ENCODE assay signal across 16 cellular contexts in the genomic region with DNA sequence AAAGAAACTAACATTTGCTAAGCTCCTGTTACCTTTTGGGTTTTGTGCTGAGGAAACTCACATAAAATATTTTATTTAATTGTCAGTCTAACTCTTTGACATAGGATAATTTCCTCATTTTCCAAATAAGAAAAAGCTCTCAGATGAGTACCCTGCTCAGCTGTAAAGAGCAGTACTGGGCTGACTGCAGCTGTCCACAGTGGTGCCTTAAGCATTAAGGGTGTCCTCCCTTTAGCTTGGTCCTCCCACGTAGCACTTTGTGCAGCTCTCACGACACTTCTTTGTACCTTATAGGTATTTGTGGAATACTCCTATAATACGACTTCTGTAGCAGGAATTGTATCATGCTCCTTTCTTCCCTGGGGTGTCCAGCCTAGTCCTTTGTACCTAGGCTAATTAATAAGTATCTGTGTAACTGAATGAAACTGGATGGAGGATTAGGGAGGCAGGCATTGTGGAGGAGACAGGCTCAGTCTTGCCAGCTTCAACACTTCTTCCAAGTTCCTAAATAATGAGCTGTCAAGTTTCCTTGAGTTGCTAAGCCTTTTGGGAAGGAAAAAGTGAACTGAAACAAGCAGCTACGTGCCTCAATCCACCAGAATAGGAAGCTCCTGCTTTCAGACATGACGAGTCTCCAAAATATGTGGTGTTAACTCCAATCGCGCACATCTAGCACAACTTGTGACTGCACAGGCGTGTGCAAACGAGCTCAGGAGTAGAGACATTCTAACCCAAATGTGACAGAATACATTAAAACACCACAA.
DNase-seq lines count a peak whose midpoint lies in the region; ATAC-seq, FAIRE-seq and TF ChIP-seq lines count a peak whose summit lies in the region.
"Had no signal": no experiment of that assay in that cellular context is flagged by ENCODE, and none has a peak within 500 bp of the region (broad histone marks: within the 10 kb centered on the region; RNA-seq: fewer than 3 reads in every experiment).

No MANE protein-coding gene starts in this region.

- H3K4me3 Mint-ChIP-seq in nephron progenitor cell = no peak overlapping the region
- H3K4me3 Mint-ChIP-seq: natural killer cell had no signal

- DNase-seq in A172 (ENCODE audit: low spot score) = peak; percentile 4
- DNase-seq in M059J (ENCODE audit: low read depth) = peak; percentile 88
- DNase-seq in bronchial epithelial cell (ENCODE audit: low read depth) = peak; percentile 100
- DNase-seq in nephron progenitor cell = no peak
- no peak for DNase-seq in GM13976 (ENCODE audit: low spot score)
- DNase-seq: activated naive CD4-positive, alpha-beta T cell treated with Interleukin-2 at 50 U/mL for 16 hours; left cardiac atrium; natural killer cell; NCI-H1048; NCI-H510A; sigmoid colon; testis had no signal

- TF ChIP-seq CTCF in bronchial epithelial cell (IDR thresholded peaks at IDR 0.05; ENCODE audit: insufficient read depth, low read length, severe bottlenecking) (no peak), nephron progenitor cell (IDR thresholded peaks at IDR 0.05) (no peak), GM13976 (IDR thresholded peaks at IDR 0.05; ENCODE audit: borderline replicate concordance, control extremely low read depth, extremely low read depth, insufficient read depth, missing control alignments) (no peak)

- H3K4me1 Mint-ChIP-seq in nephron progenitor cell = peaks cover 26% of the 10 kb centered on the region

- H3K27ac Mint-ChIP-seq in nephron progenitor cell = peak overlapping the region; percentile 89
- H3K27ac Mint-ChIP-seq: natural killer cell had no signal

- ATAC-seq in GM18907 (IDR thresholded peaks at IDR 0.05; ENCODE audit: unreplicated experiment) = no peak
- ATAC-seq in GM21526 (IDR thresholded peaks at IDR 0.05; ENCODE audit: low FRiP score, unreplicated experiment) = no peak
- ATAC-seq in HG02852 (IDR thresholded peaks at IDR 0.05; ENCODE audit: unreplicated experiment) = no peak
- ATAC-seq: A549, natural killer cell had no signal

- H3K36me3 ChIP-seq in bronchial epithelial cell (ENCODE audit: control insufficient read depth, insufficient read depth, low read length) = no peaks in the 10 kb centered on the region
- H3K36me3 ChIP-seq: sigmoid colon had no signal

- no peaks in the 10 kb centered on the region for H3K27me3 Mint-ChIP-seq in nephron progenitor cell (ENCODE audit: low read depth, poor library complexity)

- H3K27me3 ChIP-seq in bronchial epithelial cell (ENCODE audit: control insufficient read depth, insufficient read depth, low read length) = no peaks in the 10 kb centered on the region
- H3K27me3 ChIP-seq: sigmoid colon, testis had no signal

- H3K9me3 Mint-ChIP-seq in nephron progenitor cell = peaks cover 14% of the 10 kb centered on the region

- no peaks in the 10 kb centered on the region for H3K36me3 Mint-ChIP-seq in nephron progenitor cell (ENCODE audit: low read depth)

- in situ Hi-C loops in GM13976 (cut with MboI; ENCODE audit: low sequenced_read_pairs, unreplicated experiment) = no loop called here

- peak; percentile 98 for FAIRE-seq in bronchial epithelial cell (lab: Jason Lieb, UNC)
- FAIRE-seq: A549 had no signal

- no peak overlapping the region for H3K4me3 ChIP-seq in bronchial epithelial cell (ENCODE audit: low read depth, low read length)
- H3K4me3 ChIP-seq: A549, sigmoid colon, testis had no signal

Comparison
In these comparisons a context has a peak if more than half of its experiments do, and no peak if none do; other contexts are left out.
1. DNase-seq: peak in A172 (single experiment), M059J (single experiment) and bronchial epithelial cell (single experiment); none in nephron progenitor cell (single experiment) and GM13976 (single experiment).